Comparison of ENCODE assay signal across 1 cellular context in genomic region chr12:50517456-50518048, GRCh38.
TF ChIP-seq lines count a peak whose summit lies in the region.

No MANE protein-coding gene starts in this region.

TF ChIP-seq in H1, 55 proteins besides CTCF, POLR2A, EP300 and RAD21 (continued from another document):
- TF ChIP-seq CHD7 (IDR thresholded peaks at IDR 0.05; ENCODE audit: insufficient replicate concordance, low read length), result no peak
- no peak for TF ChIP-seq CHD1 (IDR thresholded peaks at IDR 0.05; ENCODE audit: low read depth, low read length)
- no peak for TF ChIP-seq ZNF274 (IDR thresholded peaks at IDR 0.05; ENCODE audit: borderline replicate concordance, extremely low read depth, low read length)
- TF ChIP-seq CREB1 (IDR thresholded peaks at IDR 0.05), result no peak
- TF ChIP-seq SIRT6 (IDR thresholded peaks at IDR 0.05; ENCODE audit: low read length), result no peak
- no peak for TF ChIP-seq PHF8 (conservative IDR thresholded peaks at IDR 0.05; ENCODE audit: low read depth, low read length)
- TF ChIP-seq KDM5A (IDR thresholded peaks at IDR 0.05; ENCODE audit: low read length), result no peak
- no peak for TF ChIP-seq SAP30 (IDR thresholded peaks at IDR 0.05; ENCODE audit: insufficient read depth, insufficient replicate concordance, low read length)
- no peak for TF ChIP-seq SIN3A (conservative IDR thresholded peaks at IDR 0.05 in 1 of 2, IDR thresholded peaks at IDR 0.05 in 1 of 2; ENCODE audit: low read depth in 1 of 2, low read length in 2 of 2)
